Comparison of ENCODE assay signal across 8 cellular contexts in genomic region chr19:45340232-45340898, GRCh38. TPM values are rescaled to one million over a fixed set of nuclear protein-coding genes. Genes with fewer than 3 reads are reported as not detected.
DNase-seq lines count a peak whose midpoint lies in the region; ATAC-seq and TF ChIP-seq lines count a peak whose summit lies in the region.

Gene KLC3, plus strand, starts transcription at chr19:45340750. Its CDS starts 4,792 bp downstream, at chr19:45345542.

- H3K27ac Mint-ChIP-seq in activated CD8-positive, alpha-beta T cell treated with anti-CD3 and anti-CD28 coated beads, Interleukin-2, amount 10 ng/mL, durations not matched to agents 7 days and 5 days, result no peak within 1 kb of the TSS

- H3K9me3 ChIP-seq in A673 (ENCODE audit: low read depth, low read length, poor library complexity, severe bottlenecking) (no peaks in the 10 kb centered on the region), smooth muscle cell (replicated peaks; ENCODE audit: low read depth) (no peaks in the 10 kb centered on the region)

- no peak for TF ChIP-seq RAD21 in Ishikawa (IDR thresholded peaks at IDR 0.05; ENCODE audit: low read depth)

- H3K4me1 Mint-ChIP-seq in activated CD8-positive, alpha-beta T cell treated with anti-CD3 and anti-CD28 coated beads, Interleukin-2, amount 10 ng/mL, durations not matched to agents 7 days and 5 days (ENCODE audit: low read depth), result peaks cover 10% of the 10 kb centered on the region

- CTCF ChIA-PET in A673 (lab: Charles Lee), result no interaction called here
- CTCF ChIA-PET in activated CD8-positive, alpha-beta T cell treated with anti-CD3 and anti-CD28 coated beads, Interleukin-2, amount 10 ng/mL, durations not matched to agents 7 days and 5 days (lab: Charles Lee), result interaction anchor here (0.6 kb wide), 1 partner anchor 126 kb away, joined by 3 read pairs; no protein-coding TSS in a partner anchor

- no TSS peak for BruUV-seq in A673 (replicated peaks; lab: Mats Ljungman, UMichigan)

- H3K27ac ChIP-seq in A673 (ENCODE audit: low read depth, low read length, poor library complexity, severe bottlenecking), result no peak within 1 kb of the TSS
- H3K27ac ChIP-seq in smooth muscle cell (ENCODE audit: low read depth), result no peak within 1 kb of the TSS

- POLR2A ChIA-PET in A673 (lab: Charles Lee; ENCODE audit: low non-redundant PET), result no interaction called here
- POLR2A ChIA-PET in activated CD8-positive, alpha-beta T cell treated with anti-CD3 and anti-CD28 coated beads, Interleukin-2, amount 10 ng/mL, durations not matched to agents 7 days and 5 days (lab: Charles Lee), result no interaction called here

- 23% methylated on average over 30 of the region's 50 CpGs for WGBS in smooth muscle cell (ENCODE audit: low lambda C conversion rate)

- TF ChIP-seq EP300 in Ishikawa (IDR thresholded peaks at IDR 0.05; ENCODE audit: borderline replicate concordance), result no peak

- H3K4me3 Mint-ChIP-seq in activated CD8-positive, alpha-beta T cell treated with anti-CD3 and anti-CD28 coated beads, Interleukin-2, amount 10 ng/mL, durations not matched to agents 7 days and 5 days, result peak within 1 kb of the TSS; percentile 48

- H3K4me1 ChIP-seq in A673 (ENCODE audit: insufficient read depth, low read length, poor library complexity, severe bottlenecking) (peaks cover 5% of the 10 kb centered on the region), smooth muscle cell (ENCODE audit: low read depth) (no peaks in the 10 kb centered on the region)

- H3K79me2 ChIP-seq in smooth muscle cell (ENCODE audit: low read depth), result no peaks in the 10 kb centered on the region

- no peaks in the 10 kb centered on the region for H3K9me3 Mint-ChIP-seq in activated CD8-positive, alpha-beta T cell treated with anti-CD3 and anti-CD28 coated beads, Interleukin-2, amount 10 ng/mL, durations not matched to agents 7 days and 5 days (ENCODE audit: insufficient read depth)

- H2AFZ ChIP-seq in smooth muscle cell (ENCODE audit: low read depth), result no peak within 1 kb of the TSS

- H3K36me3 Mint-ChIP-seq in activated CD8-positive, alpha-beta T cell treated with anti-CD3 and anti-CD28 coated beads, Interleukin-2, amount 10 ng/mL, durations not matched to agents 7 days and 5 days (ENCODE audit: low read depth), result no peaks in the 10 kb centered on the region

- H3K4me2 ChIP-seq in smooth muscle cell, result peak within 1 kb of the TSS; percentile 84

- no peak within 1 kb of the TSS for H3K9ac ChIP-seq in smooth muscle cell (ENCODE audit: low read depth)

- H3K4me3 ChIP-seq in A673 (ENCODE audit: low read depth, low read length, poor library complexity, severe bottlenecking) (peak within 1 kb of the TSS; percentile 48), smooth muscle cell (peak within 1 kb of the TSS; percentile 51)

- H4K20me1 ChIP-seq in smooth muscle cell (ENCODE audit: low read depth), result no peaks in the 10 kb centered on the region

- TF ChIP-seq CTCF in A673 (conservative IDR thresholded peaks at IDR 0.05; ENCODE audit: low read depth, low read length), result no peak
- no peak for TF ChIP-seq CTCF in smooth muscle cell (IDR thresholded peaks at IDR 0.05; ENCODE audit: borderline replicate concordance, insufficient read depth, poor library complexity, severe bottlenecking)

- ATAC-seq in activated CD8-positive, alpha-beta T cell treated with anti-CD3 and anti-CD28 coated beads, Interleukin-2, amount 10 ng/mL, durations not matched to agents 7 days and 5 days, result peak; percentile 58

- DNase-seq in A673 (ENCODE audit: low spot score) (no peak), germinal center (ENCODE audit: low spot score) (peak; percentile 79), smooth muscle cell (lab: John Stamatoyannopoulos, UW; ENCODE audit: unreplicated experiment) (no peak), MV-4-11 (lab: John Stamatoyannopoulos, UW) (no peak), SW 1271 (lab: John Stamatoyannopoulos, UW) (no peak), medulla oblongata (ENCODE audit: extremely low spot score) (no peak)
- no peak for DNase-seq in activated CD8-positive, alpha-beta T cell treated with anti-CD3 and anti-CD28 coated beads, Interleukin-2, amount 10 ng/mL, durations not matched to agents 7 days and 5 days

- no peaks in the 10 kb centered on the region for H3F3A ChIP-seq in smooth muscle cell (ENCODE audit: low read depth)

- H3K36me3 ChIP-seq in A673 (ENCODE audit: insufficient read depth, low read length, poor library complexity, severe bottlenecking) (no peaks in the 10 kb centered on the region), smooth muscle cell (ENCODE audit: low read depth) (no peaks in the 10 kb centered on the region)

- intact Hi-C loops in A673 (cut with micrococcal nuclease; ENCODE audit: unreplicated experiment), result no loop called here

- H3K27me3 ChIP-seq in A673 (replicated peaks; ENCODE audit: insufficient read depth, low read depth, low read length, poor library complexity), result no peaks in the 10 kb centered on the region
- H3K27me3 ChIP-seq in smooth muscle cell (ENCODE audit: low read depth), result peaks cover 14% of the 10 kb centered on the region

- H3K27me3 Mint-ChIP-seq in activated CD8-positive, alpha-beta T cell treated with anti-CD3 and anti-CD28 coated beads, Interleukin-2, amount 10 ng/mL, durations not matched to agents 7 days and 5 days (ENCODE audit: low read depth), result peaks cover 13% of the 10 kb centered on the region

TF ChIP-seq in Ishikawa, 13 proteins besides CTCF, POLR2A, EP300 and RAD21:
- TF ChIP-seq TAF1 (IDR thresholded peaks at IDR 0.05; ENCODE audit: low read depth) (0 out of 2 replicates have a peak, but pooled peaks have one; percentile 12), TCF12 (IDR thresholded peaks at IDR 0.05; ENCODE audit: low read depth) (no peak)
- TF ChIP-seq, protein P1, sequence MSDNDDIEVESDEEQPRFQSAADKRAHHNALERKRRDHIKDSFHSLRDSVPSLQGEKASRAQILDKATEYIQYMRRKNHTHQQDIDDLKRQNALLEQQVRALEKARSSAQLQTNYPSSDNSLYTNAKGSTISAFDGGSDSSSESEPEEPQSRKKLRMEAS (IDR thresholded peaks at IDR 0.05), result peak; percentile 79

RNA-seq across cellular contexts. Expression of gene KLC3, which starts in this region (rescaled TPM):
- 0.44 and 0.49 TPM in 2 replicates for total RNA-seq in A673 (2021)
- total RNA-seq in activated CD8-positive, alpha-beta T cell treated with anti-CD3 and anti-CD28 coated beads, Interleukin-2, amount 10 ng/mL, durations not matched to agents 7 days and 5 days, result not detected
- total RNA-seq in smooth muscle cell, result 2.6 and 6.3 TPM in 2 replicates
- 4.8 and 11.2 TPM in 2 replicates for polyA plus RNA-seq in smooth muscle cell

Comparison
In these comparisons a context has a peak if more than half of its experiments do, and no peak if none do; other contexts are left out.
1. Peak in ATAC-seq in activated CD8-positive, alpha-beta T cell treated with anti-CD3 and anti-CD28 coated beads, Interleukin-2, amount 10 ng/mL, durations not matched to agents 7 days and 5 days; RNA of the gene not detected or under 1 TPM.